Comparison of ENCODE assay signal across 1 cellular context in the genomic region with DNA sequence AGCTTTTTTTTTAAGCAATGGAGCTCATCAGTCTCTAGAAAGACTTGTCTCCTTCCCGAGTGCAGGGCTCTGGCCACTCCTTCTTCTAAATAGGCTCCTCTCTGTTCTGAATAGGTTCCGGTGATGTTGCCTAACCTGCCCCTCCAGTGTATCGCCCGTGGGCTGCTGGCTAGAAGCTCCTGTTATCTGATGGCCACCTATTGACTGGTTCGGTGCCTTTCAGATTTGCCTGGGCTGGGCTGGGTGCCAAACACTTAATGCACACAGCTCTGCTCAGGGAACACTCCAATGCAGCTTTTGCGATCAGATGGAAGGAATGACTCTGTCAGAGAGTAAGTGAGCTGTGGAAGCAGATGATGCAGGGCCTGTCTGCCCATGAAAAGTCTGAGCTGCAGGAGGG.
TF ChIP-seq lines count a peak whose summit lies in the region.

No MANE protein-coding gene starts in this region.

TF ChIP-seq in HepG2, 621 proteins besides CTCF, POLR2A, EP300 and RAD21 (continued from another document):
- TF ChIP-seq, protein P1, sequence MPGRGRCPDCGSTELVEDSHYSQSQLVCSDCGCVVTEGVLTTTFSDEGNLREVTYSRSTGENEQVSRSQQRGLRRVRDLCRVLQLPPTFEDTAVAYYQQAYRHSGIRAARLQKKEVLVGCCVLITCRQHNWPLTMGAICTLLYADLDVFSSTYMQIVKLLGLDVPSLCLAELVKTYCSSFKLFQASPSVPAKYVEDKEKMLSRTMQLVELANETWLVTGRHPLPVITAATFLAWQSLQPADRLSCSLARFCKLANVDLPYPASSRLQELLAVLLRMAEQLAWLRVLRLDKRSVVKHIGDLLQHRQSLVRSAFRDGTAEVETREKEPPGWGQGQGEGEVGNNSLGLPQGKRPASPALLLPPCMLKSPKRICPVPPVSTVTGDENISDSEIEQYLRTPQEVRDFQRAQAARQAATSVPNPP (CRISPR knock-in tag; IDR thresholded peaks at IDR 0.05) = no peak
- no peak for TF ChIP-seq CREM (IDR thresholded peaks at IDR 0.05)
- no peak for TF ChIP-seq CREM (CRISPR knock-in tag; IDR thresholded peaks at IDR 0.05)
- TF ChIP-seq, protein P2, sequence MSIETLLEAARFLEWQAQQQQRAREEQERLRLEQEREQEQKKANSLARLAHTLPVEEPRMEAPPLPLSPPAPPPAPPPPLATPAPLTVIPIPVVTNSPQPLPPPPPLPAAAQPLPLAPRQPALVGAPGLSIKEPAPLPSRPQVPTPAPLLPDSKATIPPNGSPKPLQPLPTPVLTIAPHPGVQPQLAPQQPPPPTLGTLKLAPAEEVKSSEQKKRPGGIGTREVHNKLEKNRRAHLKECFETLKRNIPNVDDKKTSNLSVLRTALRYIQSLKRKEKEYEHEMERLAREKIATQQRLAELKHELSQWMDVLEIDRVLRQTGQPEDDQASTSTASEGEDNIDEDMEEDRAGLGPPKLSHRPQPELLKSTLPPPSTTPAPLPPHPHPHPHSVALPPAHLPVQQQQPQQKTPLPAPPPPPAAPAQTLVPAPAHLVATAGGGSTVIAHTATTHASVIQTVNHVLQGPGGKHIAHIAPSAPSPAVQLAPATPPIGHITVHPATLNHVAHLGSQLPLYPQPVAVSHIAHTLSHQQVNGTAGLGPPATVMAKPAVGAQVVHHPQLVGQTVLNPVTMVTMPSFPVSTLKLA (IDR thresholded peaks at IDR 0.05) = no peak
- TF ChIP-seq IRX3 (CRISPR knock-in tag; IDR thresholded peaks at IDR 0.05; ENCODE audit: borderline replicate concordance, low read depth) = no peak
- no peak for TF ChIP-seq ZNF24 (IDR thresholded peaks at IDR 0.05)
